In genomic region chr13:48038763-48039162, GRCh38 we compare ENCODE assay signal across 2 cellular contexts.
A peak's percentile ranks its signal among the peaks of the same experiment; 100 is the strongest.
TF ChIP-seq lines count a peak whose summit lies in the region.

No MANE protein-coding gene starts in this region.

TF ChIP-seq in IMR-90, 13 proteins besides CTCF, POLR2A, EP300 and RAD21:
- no peak for TF ChIP-seq MAZ (IDR thresholded peaks at IDR 0.05; ENCODE audit: borderline replicate concordance, low read depth, low read length)
- TF ChIP-seq USF2 (IDR thresholded peaks at IDR 0.05; ENCODE audit: low read depth, low read length): no peak
- TF ChIP-seq ELK1 (IDR thresholded peaks at IDR 0.05; ENCODE audit: borderline replicate concordance, low read depth, low read length): no peak
- TF ChIP-seq MAFK (IDR thresholded peaks at IDR 0.05; ENCODE audit: low read depth, low read length): no peak
- no peak for TF ChIP-seq BHLHE40 (IDR thresholded peaks at IDR 0.05; ENCODE audit: low read depth, low read length)
- TF ChIP-seq NFE2L2 (IDR thresholded peaks at IDR 0.05; ENCODE audit: low read depth, low read length): no peak
- TF ChIP-seq SMC3 (IDR thresholded peaks at IDR 0.05; ENCODE audit: low read depth, low read length): no peak
- no peak for TF ChIP-seq CEBPB (IDR thresholded peaks at IDR 0.05; ENCODE audit: low read depth, low read length)
- no peak for TF ChIP-seq MXI1 (IDR thresholded peaks at IDR 0.05; ENCODE audit: borderline replicate concordance, low read depth, low read length)
- TF ChIP-seq RFX5 (IDR thresholded peaks at IDR 0.05; ENCODE audit: low read depth, low read length): no peak
- no peak for TF ChIP-seq CHD1 (IDR thresholded peaks at IDR 0.05; ENCODE audit: low read depth, low read length)
- no peak for TF ChIP-seq RCOR1 (IDR thresholded peaks at IDR 0.05; ENCODE audit: insufficient replicate concordance, low read length)
- TF ChIP-seq FOS (IDR thresholded peaks at IDR 0.05; ENCODE audit: low read depth, low read length): no peak

TF ChIP-seq in GM12878, 131 proteins besides CTCF, POLR2A, EP300 and RAD21:
- TF ChIP-seq RFX5 (IDR thresholded peaks at IDR 0.05; ENCODE audit: low read depth, low read length) (no peak), IKZF1 (conservative IDR thresholded peaks at IDR 0.05) (peak; percentile 28; the same call in 1 of the 2 replicates), ZNF384 (IDR thresholded peaks at IDR 0.05; ENCODE audit: borderline replicate concordance, low read depth, low read length) (0 out of 2 replicates have a peak, but pooled peaks have one; percentile 3), SPI1 (IDR thresholded peaks at IDR 0.05; ENCODE audit: borderline replicate concordance, insufficient read depth, low read depth, low read length) (peak; percentile 15; the same call in 1 of the 2 replicates), ATF3 (IDR thresholded peaks at IDR 0.05; ENCODE audit: borderline replicate concordance, extremely low read depth, low read depth, low read length) (no peak), SIX5 (IDR thresholded peaks at IDR 0.05; ENCODE audit: low read depth, low read length, severe bottlenecking) (no peak), SUPT20H (IDR thresholded peaks at IDR 0.05; ENCODE audit: borderline replicate concordance, control insufficient read depth, low read depth, low read length) (no peak), IKZF2 (IDR thresholded peaks at IDR 0.05) (peak in 1 of 2 experiments; percentile 45; a peak in 1 of 4 replicates)
